ENCODE assay signal across 8 cellular contexts in genomic region chr19:11887618-11888531, GRCh38. TPM values are rescaled to one million over a fixed set of nuclear protein-coding genes. Genes with fewer than 3 reads are reported as not detected.
DNase-seq lines count a peak whose midpoint lies in the region; ATAC-seq, FAIRE-seq and TF ChIP-seq lines count a peak whose summit lies in the region.

Gene ZNF69, plus strand, starts transcription at chr19:11887782. Its CDS starts 142 bp downstream, at chr19:11887924.

- H3K9me3 ChIP-seq in H1 (ENCODE audit: insufficient read depth in 2 of 2, low read depth in 1 of 2, low read length in 1 of 2) = 0 out of 4 replicates have a peak, but pooled peaks cover 0 to 3% of the 10 kb centered on the region in 2 experiments

- ATAC-seq in GM21825 (IDR thresholded peaks at IDR 0.05; ENCODE audit: unreplicated experiment) = peak; percentile 60
- no peak for ATAC-seq in GM21360 (IDR thresholded peaks at IDR 0.05; ENCODE audit: unreplicated experiment)

- TF ChIP-seq CTCF in AG10803 (conservative IDR thresholded peaks at IDR 0.05; ENCODE audit: low read length) (peak; percentile 8; the same call in 1 of the 2 replicates), H1 (IDR thresholded peaks at IDR 0.05; ENCODE audit: control extremely low read depth in 1 of 3, insufficient read depth in 1 of 3, low read depth in 1 of 3, low read length in 3 of 3) (peak in 1 of 3 experiments; percentile 6; a peak in 1 of 4 replicates)

- 1% methylated on average over 56 of the region's 56 CpGs; no CpG with 5 or more reads in 1 of the 2 experiments for WGBS in H1 (ENCODE audit: extremely low coverage in 1 of 2, insufficient coverage in 1 of 2, insufficient read length in 1 of 2, insufficient replicate concordance in 2 of 2, low coverage in 1 of 2, low lambda C conversion rate in 2 of 2, missing lambda C conversion rate in 1 of 2), 2 experiments

- peak within 1 kb of the TSS; percentile 80 to 93 for H3K4me2 ChIP-seq in H1 (ENCODE audit: insufficient read depth in 1 of 2, low read depth in 2 of 2, low read length in 2 of 2)

- peak; percentile 32 for FAIRE-seq in H1 (lab: Jason Lieb, UNC)

- H3K36me3 ChIP-seq in H1 (ENCODE audit: control insufficient read depth in 2 of 4, insufficient read depth in 4 of 4, low read length in 3 of 4) = peaks cover 0 to 5% (median 2%) of the 10 kb centered on the region in 4 experiments; a peak in 3 of 8 replicates

- TF ChIP-seq POLR2A in H1 (IDR thresholded peaks at IDR 0.05; ENCODE audit: control extremely low read depth in 1 of 2, low read depth in 2 of 2, low read length in 2 of 2) = peak; percentile 65 to 86

- peak within 1 kb of the TSS; percentile 98 for H2AFZ ChIP-seq in H1 (ENCODE audit: low read length)

- peak within 1 kb of the TSS; percentile 81 for H3K27ac ChIP-seq in H1 (ENCODE audit: low read depth, low read length)

- peaks cover 5% of the 10 kb centered on the region; the same call in 1 of the 2 replicates for H3K23me2 ChIP-seq in H1 (ENCODE audit: low read depth, low read length)

- H2AK5ac ChIP-seq in H1 (ENCODE audit: low read depth, low read length) = 0 out of 2 replicates have a peak within 1 kb of the TSS, but pooled peaks have one; percentile 39

- H2BK20ac ChIP-seq in H1 (ENCODE audit: low read length) = peak within 1 kb of the TSS; percentile 55; the same call in 1 of the 2 replicates

- H3K4me1 ChIP-seq in H1 (replicated peaks in 1 of 4; ENCODE audit: control insufficient read depth in 3 of 4, insufficient read depth in 4 of 4, low read length in 3 of 4) = peaks cover 4 to 15% (median 6%) of the 10 kb centered on the region in 4 experiments

- peak within 1 kb of the TSS; percentile 88 for H4K91ac ChIP-seq in H1 (replicated peaks; ENCODE audit: insufficient read length, low read length)

- peaks cover 0 to 14% of the 10 kb centered on the region in 2 experiments; a peak in 2 of 4 replicates for H3K79me2 ChIP-seq in H1 (ENCODE audit: control insufficient read depth in 1 of 2, insufficient read depth in 2 of 2, low read length in 2 of 2)

- POLR2A ChIA-PET in H1 (lab: Charles Lee; ENCODE audit: partially characterized antibody) = interaction anchor here (0.7 to 11.6 kb wide), 10 partner anchors 13 to 607 kb away, joined by 3 to 65 read pairs (median 6); partner anchors contain the start of genes ZNF20, ZNF625, ZNF700 and ZNF878

- H2BK5ac ChIP-seq in H1 (ENCODE audit: low read depth, low read length) = peak within 1 kb of the TSS; percentile 89

- H3K79me1 ChIP-seq in H1 (ENCODE audit: low read depth, low read length) = no peaks in the 10 kb centered on the region; the same call in 1 of the 2 replicates

- CTCF ChIA-PET in H1 (lab: Charles Lee; ENCODE audit: partially characterized antibody) = interaction anchor here (0.9 to 12.8 kb wide), 6 partner anchors 10 to 239 kb away, joined by 3 to 169 read pairs (median 4); partner anchors contain the start of gene ZNF491

- H4K8ac ChIP-seq in H1 (ENCODE audit: extremely low read depth, insufficient read depth, low read length) = peak within 1 kb of the TSS; percentile 97

- peak within 1 kb of the TSS; percentile 83 to 90 (median 86) for H3K9ac ChIP-seq in H1 (replicated peaks in 1 of 4; ENCODE audit: extremely low read depth in 1 of 4, low read depth in 3 of 4, low read length in 3 of 4)

- peak within 1 kb of the TSS; percentile 88 for H3K18ac ChIP-seq in H1 (ENCODE audit: extremely low read depth, low read length)

- peak within 1 kb of the TSS; percentile 90 for H3K4me3 ChIP-seq in AG10803 (ENCODE audit: low read length)
- peak within 1 kb of the TSS; percentile 79 to 85 (median 84) for H3K4me3 ChIP-seq in H1 (ENCODE audit: extremely low read depth in 1 of 4, insufficient read depth in 2 of 4, low read depth in 3 of 4, low read length in 4 of 4)

- no peak within 1 kb of the TSS for H3K23ac ChIP-seq in H1 (ENCODE audit: insufficient read length)

- TF ChIP-seq RAD21 in H1 (IDR thresholded peaks at IDR 0.05 in 1 of 2, conservative IDR thresholded peaks at IDR 0.05 in 1 of 2; ENCODE audit: low read depth in 2 of 2, low read length in 2 of 2) = no peak

- no peak within 1 kb of the TSS for H3K14ac ChIP-seq in H1 (ENCODE audit: insufficient read length)

- TF ChIP-seq EP300 in H1 (IDR thresholded peaks at IDR 0.05; ENCODE audit: borderline replicate concordance in 1 of 2, low read depth in 2 of 2, low read length in 2 of 2) = no peak

- H3K56ac ChIP-seq in H1 (replicated peaks; ENCODE audit: insufficient read length, low read depth, low read length) = peak within 1 kb of the TSS; percentile 77

- peak within 1 kb of the TSS; percentile 31; the same call in 1 of the 2 replicates for H2BK15ac ChIP-seq in H1 (ENCODE audit: low read length)

- peak within 1 kb of the TSS; percentile 77 for H2BK12ac ChIP-seq in H1 (ENCODE audit: low read depth, low read length)

- peak within 1 kb of the TSS; percentile 53 for H3K4ac ChIP-seq in H1 (replicated peaks; ENCODE audit: insufficient read length, low read depth, low read length)

- peak within 1 kb of the TSS; percentile 91 for H4K5ac ChIP-seq in H1 (ENCODE audit: insufficient read length, low read depth, low read length)

- no peak within 1 kb of the TSS for H2BK120ac ChIP-seq in H1 (replicated peaks; ENCODE audit: low read depth, low read length)

- no peaks in the 10 kb centered on the region for H3K27me3 ChIP-seq in H1 (replicated peaks in 1 of 4; ENCODE audit: control insufficient read depth in 3 of 4, extremely low read depth in 1 of 4, insufficient read depth in 3 of 4, low read length in 3 of 4)

- H4K20me1 ChIP-seq in H1 (replicated peaks in 1 of 2; ENCODE audit: control insufficient read depth in 1 of 2, insufficient read depth in 2 of 2, low read length in 2 of 2) = no peaks in the 10 kb centered on the region

- DNase-seq in AG10803 (ENCODE audit: low read depth) (peak; percentile 63), NCI-H82 (lab: John Stamatoyannopoulos, UW) (peak; percentile 72), H1 (ENCODE audit: low read depth in 1 of 2, low spot score in 2 of 2) (peak; percentile 75 to 89), medulla oblongata (ENCODE audit: extremely low spot score) (peak; percentile 88)
- DNase-seq in activated CD8-positive, alpha-beta memory T cell treated with anti-CD3 and anti-CD28 coated beads for 24 hours = peak; percentile 90
- peak in 2 of 3 donors; percentile 19 to 45 for DNase-seq in stimulated activated CD4-positive, alpha-beta T cell treated with anti-CD3 and anti-CD28 coated beads, TNF-alpha, amount 100 ng/mL, for 1 hour (ENCODE audit: low read depth in 3 of 3, low spot score in 1 of 3)

TF ChIP-seq in H1, 55 proteins besides CTCF, POLR2A, EP300 and RAD21:
- TF ChIP-seq SIN3A (conservative IDR thresholded peaks at IDR 0.05 in 1 of 2, IDR thresholded peaks at IDR 0.05 in 1 of 2; ENCODE audit: low read depth in 1 of 2, low read length in 2 of 2) (peak in 1 of 2 experiments; percentile 43; a peak in 1 of 4 replicates), TEAD4 (IDR thresholded peaks at IDR 0.05; ENCODE audit: low read depth, low read length) (peak; percentile 44; the same call in 1 of the 2 replicates), BACH1 (IDR thresholded peaks at IDR 0.05; ENCODE audit: low read length) (peak; percentile 4), SP1 (IDR thresholded peaks at IDR 0.05; ENCODE audit: low read depth, low read length) (0 out of 2 replicates have a peak, but pooled peaks have one; percentile 10), CREB1 (IDR thresholded peaks at IDR 0.05) (0 out of 2 replicates have a peak, but pooled peaks have one; percentile 53), TAF7 (optimal IDR thresholded peaks at IDR 0.05; ENCODE audit: borderline replicate concordance, low read depth, low read length) (no peak), E2F6 (IDR thresholded peaks at IDR 0.05) (0 out of 2 replicates have a peak, but pooled peaks have one; percentile 4), KDM4A (IDR thresholded peaks at IDR 0.05; ENCODE audit: low read depth, low read length, severe bottlenecking) (peak; percentile 81), ASH2L (IDR thresholded peaks at IDR 0.05; ENCODE audit: low read length) (peak; percentile 23), TAF1 (IDR thresholded peaks at IDR 0.05; ENCODE audit: low read depth, low read length) (peak; percentile 80; the same call in 1 of the 2 replicates), POLR2AphosphoS5 (IDR thresholded peaks at IDR 0.05; ENCODE audit: low read depth, low read length) (peak; percentile 78; the same call in 1 of the 2 replicates), SIX5 (IDR thresholded peaks at IDR 0.05; ENCODE audit: low read depth, low read length) (no peak), FOSL1 (IDR thresholded peaks at IDR 0.05; ENCODE audit: insufficient read depth, low read depth, low read length) (no peak), TBP (IDR thresholded peaks at IDR 0.05; ENCODE audit: low read depth, low read length) (peak; percentile 72), NRF1 (IDR thresholded peaks at IDR 0.05; ENCODE audit: low read depth, low read length) (no peak), CHD2 (IDR thresholded peaks at IDR 0.05; ENCODE audit: low read length) (0 out of 2 replicates have a peak, but pooled peaks have one; percentile 25), PHF8 (conservative IDR thresholded peaks at IDR 0.05; ENCODE audit: low read depth, low read length) (peak; percentile 78)
- TF ChIP-seq, protein P1, sequence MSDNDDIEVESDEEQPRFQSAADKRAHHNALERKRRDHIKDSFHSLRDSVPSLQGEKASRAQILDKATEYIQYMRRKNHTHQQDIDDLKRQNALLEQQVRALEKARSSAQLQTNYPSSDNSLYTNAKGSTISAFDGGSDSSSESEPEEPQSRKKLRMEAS (IDR thresholded peaks at IDR 0.05) = peak; percentile 52

RNA-seq across cellular contexts. Expression of gene ZNF69, which starts in this region (rescaled TPM):
- total RNA-seq in H1 (2021; fragmentation: NEBNext Ultra II Directional; extraction: Animal tissue kit (Norgen Biotek cat#: 25700)) = 21.2 and 22.8 TPM in 2 replicates
- polyA plus RNA-seq in H1 (2011; rRNA removed) = 5.6 and 6.3 TPM in 2 replicates
- polyA plus RNA-seq in H1 (2011; cell fraction: cytosol; rRNA removed) = 7.9 TPM
- polyA plus RNA-seq in H1 (2011; cell fraction: nucleus; rRNA removed) = 16.6 TPM
- polyA plus RNA-seq in H1 (2012, experiment 1 of 2) = 8.9 to 18.8 TPM (median 11.6 TPM) in 4 replicates
- 1.3 TPM for polyA plus RNA-seq in H1 (2012, experiment 2 of 2)
- polyA plus RNA-seq in H1 (2013, experiment 1 of 2) = 10.6 TPM
- polyA plus RNA-seq in H1 (2013, experiment 2 of 2) = 8.9 TPM
- polyA minus RNA-seq in H1 (2011; rRNA and poly(A)+ RNA removed) = 47.7 and 71.3 TPM in 2 replicates
- 28.9 TPM for polyA minus RNA-seq in H1 (2011; cell fraction: cytosol; rRNA and poly(A)+ RNA removed)
- polyA minus RNA-seq in H1 (2011; cell fraction: nucleus; rRNA and poly(A)+ RNA removed) = 168 TPM

Comparison
In these comparisons a context has a peak if more than half of its experiments do, and no peak if none do; other contexts are left out.
1. DNase-seq: peak in every context shown above with its lines; median percentile 90 in activated CD8-positive, alpha-beta memory T cell treated with anti-CD3 and anti-CD28 coated beads for 24 hours; 88 in medulla oblongata; 82 in H1; 72 in NCI-H82; 63 in AG10803; 32 in stimulated activated CD4-positive, alpha-beta T cell treated with anti-CD3 and anti-CD28 coated beads, TNF-alpha, amount 100 ng/mL, for 1 hour.